8 cellular contexts compared by ENCODE assay signal in the genomic region with DNA sequence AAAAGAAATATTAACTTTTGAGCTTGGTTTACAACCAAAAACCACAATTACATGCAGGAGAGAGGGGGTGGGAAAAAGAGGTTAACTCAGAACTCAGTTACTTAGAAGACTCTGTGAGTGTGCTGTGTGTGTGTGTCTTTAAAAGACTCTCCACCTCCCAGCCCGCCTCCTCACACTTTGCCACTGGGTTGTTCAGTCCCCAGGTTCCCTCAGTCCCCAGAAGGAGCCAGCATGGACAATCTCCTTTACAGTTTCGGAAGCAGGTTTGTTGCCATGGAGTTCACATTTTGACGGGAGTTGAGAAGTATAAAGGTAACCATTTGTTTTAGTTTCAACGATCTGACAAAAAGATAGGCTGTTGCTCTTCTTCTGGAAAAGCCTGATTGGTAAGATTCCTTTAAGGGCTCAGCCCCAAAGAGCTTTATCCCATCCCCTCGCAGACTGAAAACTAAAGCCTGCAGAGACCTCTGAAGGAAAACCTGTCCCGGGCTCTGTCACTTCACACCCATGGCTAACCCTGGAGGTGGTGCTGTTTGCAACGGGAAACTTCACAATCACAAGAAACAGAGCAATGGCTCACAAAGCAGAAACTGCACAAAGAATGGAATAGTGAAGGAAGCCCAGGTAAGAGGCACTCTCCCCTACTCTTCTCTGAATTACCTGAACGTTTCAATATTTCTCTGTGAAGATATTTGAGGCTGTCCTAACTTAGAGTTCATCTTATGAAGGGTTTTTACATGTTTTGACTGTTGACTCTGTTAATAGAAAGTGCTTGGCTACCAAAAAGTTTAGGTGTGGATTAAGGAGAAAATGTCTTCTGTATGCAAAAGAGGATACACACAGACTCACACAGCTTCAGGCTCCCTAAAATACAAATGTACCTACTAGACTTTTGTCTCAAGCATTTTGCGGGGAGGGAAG. TPM values are rescaled to one million over a fixed set of nuclear protein-coding genes. Genes with fewer than 3 reads are reported as not detected.
A peak's percentile ranks its signal among the peaks of the same experiment; 100 is the strongest.
DNase-seq lines count a peak whose midpoint lies in the region; ATAC-seq and TF ChIP-seq lines count a peak whose summit lies in the region.

A gene (plus strand): TSS at position 212 of the 921 bp plus-strand sequence. CDS start 296 bp downstream, at position 508.

- peak; percentile 29 for DNase-seq in activated T-cell treated with anti-CD3 and anti-CD28 coated beads, Interleukin-2, amount 50 U/mL, for 24 hours
- DNase-seq in activated T-cell treated with anti-CD3 and anti-CD28 coated beads, Interleukin-2, amount 50 U/mL, for 1 hour = no peak
- DNase-seq in RWPE2 (ENCODE audit: low spot score) (no peak), fibroblast of the conjunctiva (ENCODE audit: low read depth) (peak; percentile 23), osteoblast (ENCODE audit: insufficient read length, low spot score, missing footprints) (no peak), NCI-H524 treated with DMSO at 0.1 percent for 48 hours (lab: John Stamatoyannopoulos, UW) (no peak)
- DNase-seq in stimulated activated CD4-positive, alpha-beta T cell treated with anti-CD3 and anti-CD28 coated beads, Interleukin-4, amount 100 ng/mL, for 1 hour = no peak

- peaks cover 18% of the 10 kb centered on the region for H3K4me1 ChIP-seq in RWPE2 (ENCODE audit: insufficient read depth, poor library complexity, severe bottlenecking)
- H3K4me1 ChIP-seq in osteoblast (ENCODE audit: insufficient read depth, low read length) = peaks cover 26% of the 10 kb centered on the region

- H3K9me3 ChIP-seq in RWPE2 (ENCODE audit: severe bottlenecking) (no peaks in the 10 kb centered on the region), osteoblast (ENCODE audit: low read depth, low read length) (no peaks in the 10 kb centered on the region)

- H3K27ac Mint-ChIP-seq in activated T-cell treated with anti-CD3 and anti-CD28 coated beads, Interleukin-2, amount 50 U/mL, for 24 hours = peak within 1 kb of the TSS; percentile 67

- peak within 1 kb of the TSS; percentile 97 for H3K4me2 ChIP-seq in osteoblast (ENCODE audit: insufficient read depth, low read length)

- H3K4me3 Mint-ChIP-seq in activated T-cell treated with anti-CD3 and anti-CD28 coated beads, Interleukin-2, amount 50 U/mL, for 24 hours = peak within 1 kb of the TSS; percentile 66

- H3K36me3 Mint-ChIP-seq in activated T-cell treated with anti-CD3 and anti-CD28 coated beads, Interleukin-2, amount 50 U/mL, for 24 hours (ENCODE audit: low read depth) = no peaks in the 10 kb centered on the region

- H3K4me3 ChIP-seq in RWPE2 (ENCODE audit: severe bottlenecking) = peak within 1 kb of the TSS; percentile 19
- peak within 1 kb of the TSS; percentile 77 for H3K4me3 ChIP-seq in osteoblast (ENCODE audit: insufficient read depth, low read length)

- no peaks in the 10 kb centered on the region for H4K20me1 ChIP-seq in osteoblast (ENCODE audit: insufficient read depth, low read length)

- H3K9me3 Mint-ChIP-seq in activated T-cell treated with anti-CD3 and anti-CD28 coated beads, Interleukin-2, amount 50 U/mL, for 24 hours = no peaks in the 10 kb centered on the region

- H3K27me3 ChIP-seq in RWPE2 (ENCODE audit: insufficient read depth, poor library complexity, severe bottlenecking) (no peaks in the 10 kb centered on the region), osteoblast (ENCODE audit: insufficient read depth, low read length) (no peaks in the 10 kb centered on the region)

- H3K27ac ChIP-seq in RWPE2 (ENCODE audit: poor library complexity, severe bottlenecking) (peak within 1 kb of the TSS; percentile 38), osteoblast (ENCODE audit: low read depth, low read length) (peak within 1 kb of the TSS; percentile 74)

- ATAC-seq in HG02938 (IDR thresholded peaks at IDR 0.05; ENCODE audit: unreplicated experiment) = peak; percentile 46
- peak; percentile 56 for ATAC-seq in RWPE2 (ENCODE audit: low read depth)

- peaks cover 41% of the 10 kb centered on the region for H3K4me1 Mint-ChIP-seq in activated T-cell treated with anti-CD3 and anti-CD28 coated beads, Interleukin-2, amount 50 U/mL, for 24 hours (ENCODE audit: low read depth)

- no peaks in the 10 kb centered on the region for H3K27me3 Mint-ChIP-seq in activated T-cell treated with anti-CD3 and anti-CD28 coated beads, Interleukin-2, amount 50 U/mL, for 24 hours

- H3K79me2 ChIP-seq in osteoblast (ENCODE audit: insufficient read depth, low read length) = peaks cover 28% of the 10 kb centered on the region

- peak within 1 kb of the TSS; percentile 94 for H2AFZ ChIP-seq in osteoblast (ENCODE audit: low read length)

- TF ChIP-seq CTCF in RWPE2 (IDR thresholded peaks at IDR 0.05; ENCODE audit: poor library complexity, severe bottlenecking) (peak; percentile 28), osteoblast (IDR thresholded peaks at IDR 0.05; ENCODE audit: extremely low read depth, low read depth, low read length) (no peak)

- H3K36me3 ChIP-seq in RWPE2 (ENCODE audit: low read depth) = no peaks in the 10 kb centered on the region
- no peaks in the 10 kb centered on the region for H3K36me3 ChIP-seq in osteoblast (ENCODE audit: insufficient read depth, low read length)

RNA-seq across cellular contexts. Expression of the gene that starts here (rescaled TPM):
- total RNA-seq in osteoblast = 14.8 and 15.9 TPM in 2 replicates

Comparison
In these comparisons a context has a peak if more than half of its experiments do, and no peak if none do; other contexts are left out.
1. DNase-seq: peak in activated T-cell treated with anti-CD3 and anti-CD28 coated beads, Interleukin-2, amount 50 U/mL, for 24 hours (single experiment) and fibroblast of the conjunctiva (single experiment); none in activated T-cell treated with anti-CD3 and anti-CD28 coated beads, Interleukin-2, amount 50 U/mL, for 1 hour (single experiment), RWPE2 (single experiment), osteoblast (single experiment), NCI-H524 treated with DMSO at 0.1 percent for 48 hours (single experiment) and stimulated activated CD4-positive, alpha-beta T cell treated with anti-CD3 and anti-CD28 coated beads, Interleukin-4, amount 100 ng/mL, for 1 hour (single experiment).